27 cellular contexts compared by ENCODE assay signal in genomic region chr19:966481-967088, GRCh38. TPM values are rescaled to one million over a fixed set of nuclear protein-coding genes. Genes with fewer than 3 reads are reported as not detected.
DNase-seq lines count a peak whose midpoint lies in the region; ATAC-seq and TF ChIP-seq lines count a peak whose summit lies in the region.
"Had no signal": no experiment of that assay in that cellular context is flagged by ENCODE, and none has a peak within 500 bp of the region (broad histone marks: within the 10 kb centered on the region; RNA-seq: fewer than 3 reads in every experiment).

No MANE protein-coding gene starts in this region.

- H3K4me3 Mint-ChIP-seq in WTC11 (no peak overlapping the region), HFFc6 (no peak overlapping the region)
- H3K4me3 Mint-ChIP-seq: CD8-positive, alpha-beta T cell; GM23338; IgD-negative memory B cell had no signal

- H3K27ac ChIP-seq in neuronal stem cell (replicated peaks; ENCODE audit: low read length) (no peak overlapping the region), prostate gland (no peak overlapping the region)
- H3K27ac ChIP-seq: A549, C4-2B had no signal

- H4K8ac ChIP-seq in neuronal stem cell (ENCODE audit: low read depth, low read length): no peak overlapping the region

- H3K4ac ChIP-seq in neuronal stem cell (ENCODE audit: low read length): no peak overlapping the region

- H3K4me1 ChIP-seq in BE2C: no peaks in the 10 kb centered on the region
- H3K4me1 ChIP-seq in neuronal stem cell (ENCODE audit: control insufficient read depth in 2 of 2, insufficient read depth in 1 of 2, low read depth in 1 of 2, low read length in 2 of 2): no peaks in the 10 kb centered on the region
- no peaks in the 10 kb centered on the region for H3K4me1 ChIP-seq in prostate gland (replicated peaks)
- H3K4me1 ChIP-seq: HAP-1 had no signal

- no peak overlapping the region for H2AFZ ChIP-seq in neuronal stem cell (ENCODE audit: low read length)
- H2AFZ ChIP-seq: GM23338 had no signal

- H3K79me1 ChIP-seq in neuronal stem cell (ENCODE audit: low read depth, low read length): peaks cover 6% of the 10 kb centered on the region

- no peak for ATAC-seq in WTC11
- ATAC-seq: A549; CD8-positive, alpha-beta T cell; GM23338; PC-3; SK-N-SH treated with all-trans-retinoic acid at 6 μM for 48 hours had no signal

- H3K27ac Mint-ChIP-seq in WTC11: no peak overlapping the region
- no peak overlapping the region for H3K27ac Mint-ChIP-seq in HFFc6
- H3K27ac Mint-ChIP-seq: CD8-positive, alpha-beta T cell; GM23338; IgD-negative memory B cell had no signal

- H3K14ac ChIP-seq in neuronal stem cell (ENCODE audit: low read length): no peak overlapping the region

- H3K9me3 ChIP-seq in BE2C (peaks cover 5% of the 10 kb centered on the region; the same call in 1 of the 2 replicates), neuronal stem cell (replicated peaks in 1 of 2; ENCODE audit: control insufficient read depth in 2 of 2, insufficient read depth in 1 of 2, low read depth in 1 of 2, low read length in 2 of 2) (peaks cover 24 to 47% of the 10 kb centered on the region in 2 donors), prostate gland (no peaks in the 10 kb centered on the region)

- H3K4me2 ChIP-seq in neuronal stem cell (ENCODE audit: insufficient read depth, low read length, poor library complexity, severe bottlenecking): no peak overlapping the region
- H3K4me2 ChIP-seq: A549, GM23338 had no signal

- no CpG with 5 or more reads among the region's 17 CpGs for WGBS in neuronal stem cell (ENCODE audit: extremely low coverage in 2 of 2, insufficient read length in 2 of 2, insufficient replicate concordance in 1 of 2), 2 donors
- 89% methylated on average over 17 of the region's 17 CpGs for WGBS in prostate gland

- H2BK12ac ChIP-seq in neuronal stem cell (ENCODE audit: low read length): no peak overlapping the region

- H3K36me3 ChIP-seq in BE2C: peaks cover 55% of the 10 kb centered on the region
- peaks cover 57 to 91% of the 10 kb centered on the region in 2 donors for H3K36me3 ChIP-seq in neuronal stem cell (replicated peaks in 1 of 2; ENCODE audit: control insufficient read depth in 2 of 2, insufficient read depth in 2 of 2, low read length in 2 of 2)
- no peaks in the 10 kb centered on the region for H3K36me3 ChIP-seq in prostate gland

- POLR2A ChIA-PET in WTC11 (lab: Charles Lee): no interaction called here

- no peak overlapping the region for H3K4me3 ChIP-seq in BE2C (ENCODE audit: low read depth, low read length)
- peak overlapping the region in 1 of 2 donors; percentile 20 for H3K4me3 ChIP-seq in neuronal stem cell (ENCODE audit: low read length in 2 of 2)
- H3K4me3 ChIP-seq in prostate gland: no peak overlapping the region
- H3K4me3 ChIP-seq: A549, GM23338, HAP-1 had no signal

- intact Hi-C loops in prostate gland (cut with DNase I): no loop called here

- peaks cover 75% of the 10 kb centered on the region for H3K36me3 Mint-ChIP-seq in WTC11
- peaks cover 51% of the 10 kb centered on the region for H3K36me3 Mint-ChIP-seq in HFFc6 (ENCODE audit: low read depth)

- peaks cover 23% of the 10 kb centered on the region for H3K9me3 Mint-ChIP-seq in WTC11
- peaks cover 11% of the 10 kb centered on the region for H3K9me3 Mint-ChIP-seq in HFFc6
- H3K9me3 Mint-ChIP-seq: IgD-negative memory B cell had no signal

- no peak overlapping the region for H2BK15ac ChIP-seq in neuronal stem cell (ENCODE audit: low read length)

- H2BK5ac ChIP-seq in neuronal stem cell (ENCODE audit: low read length): no peak overlapping the region

- no peak overlapping the region for H3K9ac ChIP-seq in neuronal stem cell (ENCODE audit: low read depth, low read length, poor library complexity)

- peak overlapping the region; percentile 13 for H3K18ac ChIP-seq in neuronal stem cell (ENCODE audit: low read length)

- no peak for TF ChIP-seq POLR2A in prostate gland (IDR thresholded peaks at IDR 0.05)

- peak; percentile 8 for DNase-seq in BE2C
- peak; percentile 29 for DNase-seq in COLO668 (lab: John Stamatoyannopoulos, UW; ENCODE audit: unreplicated experiment)
- no peak for DNase-seq in WTC11 (ENCODE audit: low spot score)
- no peak for DNase-seq in neuronal stem cell (ENCODE audit: low spot score)
- DNase-seq in activated T-cell treated with anti-CD3 and anti-CD28 coated beads, Interleukin-2, amount 50 U/mL, for 48 hours: no peak
- DNase-seq in HFFc6: no peak
- no peak for DNase-seq in prostate gland (ENCODE audit: low spot score)
- DNase-seq: AML-193; CD8-positive, alpha-beta T cell; DMS153; NCI-H1092 treated with DMSO at 0.1 percent for 48 hours; NCI-H1436; NCI-H187; NCI-H2081 treated with DMSO at 0.1 percent for 48 hours; NCI-H2171 treated with DMSO at 0.1 percent for 48 hours; NCI-H345; NCI-H524; NCI-H748 treated with DMSO at 0.1 percent for 48 hours; NK-92 treated with Interleukin-12 subunit alpha and Interleukin-12 subunit beta, amount 100 ng/mL, for 24 hours; PC-3 had no signal

- no peak overlapping the region for H4K91ac ChIP-seq in neuronal stem cell (ENCODE audit: low read depth, low read length, poor library complexity)

- H2BK120ac ChIP-seq in neuronal stem cell (ENCODE audit: low read depth, low read length): no peak overlapping the region

- H3K27me3 Mint-ChIP-seq in WTC11 (ENCODE audit: low read depth) (no peaks in the 10 kb centered on the region), HFFc6 (ENCODE audit: insufficient read depth) (no peaks in the 10 kb centered on the region; the same call in none of the 2 replicates)
- H3K27me3 Mint-ChIP-seq: IgD-negative memory B cell had no signal

- CTCF ChIA-PET in WTC11 (lab: Charles Lee): interaction anchor here (0.7 kb wide), 1 partner anchor 73 kb away, joined by 3 read pairs; the partner anchor contains the start of gene ABCA7

- H3K27me3 ChIP-seq in BE2C: no peaks in the 10 kb centered on the region
- peaks cover 0 to 2% (median 0%) of the 10 kb centered on the region in 3 experiments for H3K27me3 ChIP-seq in neuronal stem cell (ENCODE audit: control insufficient read depth in 3 of 3, insufficient read depth in 3 of 3, low read depth in 1 of 3, low read length in 3 of 3)
- no peaks in the 10 kb centered on the region for H3K27me3 ChIP-seq in prostate gland (replicated peaks; ENCODE audit: insufficient read depth)

- H3K4me1 Mint-ChIP-seq in WTC11 (peaks cover 6% of the 10 kb centered on the region), HFFc6 (ENCODE audit: low read depth) (peaks cover 8% of the 10 kb centered on the region)

- H3K23ac ChIP-seq in neuronal stem cell (ENCODE audit: low read depth, low read length, poor library complexity): no peak overlapping the region

- no peak for TF ChIP-seq CTCF in BE2C (IDR thresholded peaks at IDR 0.05; ENCODE audit: low read depth, low read length)
- no peak for TF ChIP-seq CTCF in WTC11 (IDR thresholded peaks at IDR 0.05)
- no peak for TF ChIP-seq CTCF in HFFc6 (IDR thresholded peaks at IDR 0.05)
- TF ChIP-seq CTCF in prostate gland (IDR thresholded peaks at IDR 0.05): no peak

- H2AK5ac ChIP-seq in neuronal stem cell (ENCODE audit: low read depth, low read length): no peak overlapping the region

RNA-seq across cellular contexts. Expression of gene WDR18, which starts 17.6 kb away (rescaled TPM):
- 247 TPM for polyA plus RNA-seq in BE2C (2012; ENCODE audit: insufficient read depth, insufficient read length, low read depth)
- total RNA-seq in WTC11 (2021) (140 to 147 TPM (median 146 TPM) in 3 replicates), prostate gland (10 to 100 TPM; 35.0 to 94.8 TPM)
- polyA plus RNA-seq in neuronal stem cell (2013, experiment 1 of 2): 42.0 TPM
- 41.4 TPM for polyA plus RNA-seq in neuronal stem cell (2013, experiment 2 of 2)
- 10 to 100 TPM; 47.5 to 55.8 (median 51.3) TPM for total RNA-seq in HFFc6 (2021; fragmentation: NEBNext Ultra II Directional; extraction: Animal tissue kit (Norgen Biotek cat#: 25700))

RNA-seq across cellular contexts. Expression of gene GRIN3B, which starts 33.6 kb away (rescaled TPM):
- polyA plus RNA-seq in BE2C (2012; ENCODE audit: insufficient read depth, insufficient read length, low read depth): 0.26 TPM
- total RNA-seq in WTC11 (2021) (1.9 to 2.5 TPM (median 2.4 TPM) in 3 replicates), prostate gland (under 1 TPM in 1 of 2 donors, not detected in 1; 0.34 TPM)
- 4.2 TPM for polyA plus RNA-seq in neuronal stem cell (2013, experiment 1 of 2)
- polyA plus RNA-seq in neuronal stem cell (2013, experiment 2 of 2): 3.9 TPM
- under 1 TPM; 0.34 to 0.66 (median 0.41) TPM for total RNA-seq in HFFc6 (2021; fragmentation: NEBNext Ultra II Directional; extraction: Animal tissue kit (Norgen Biotek cat#: 25700))
- total RNA-seq: Daoy had no signal
- polyA plus RNA-seq: IgD-negative memory B cell had no signal

RNA-seq across cellular contexts. Expression of gene ARID3A, which starts 40.8 kb away (rescaled TPM):
- 23.2 TPM for polyA plus RNA-seq in BE2C (2012; ENCODE audit: insufficient read depth, insufficient read length, low read depth)
- total RNA-seq in WTC11 (2021) (102 to 116 TPM (median 113 TPM) in 3 replicates), prostate gland (10 to 100 TPM in 1 of 2 donors, 1 to 10 TPM in 1; 3.8 to 18.7 TPM)
- 61.6 TPM for polyA plus RNA-seq in neuronal stem cell (2013, experiment 1 of 2)
- polyA plus RNA-seq in neuronal stem cell (2013, experiment 2 of 2): 65.4 TPM
- 10 to 100 TPM; 35.1 to 44.2 (median 38.4) TPM for total RNA-seq in HFFc6 (2021; fragmentation: NEBNext Ultra II Directional; extraction: Animal tissue kit (Norgen Biotek cat#: 25700))

RNA-seq across cellular contexts. Expression of gene KISS1R, which starts 49.5 kb away (rescaled TPM):
- polyA plus RNA-seq in BE2C (2012; ENCODE audit: insufficient read depth, insufficient read length, low read depth): not detected
- total RNA-seq in WTC11 (2021): 2.9 to 4.4 TPM (median 3.6 TPM) in 3 replicates
- 0.29 TPM for polyA plus RNA-seq in neuronal stem cell (2013, experiment 1 of 2)
- 0.39 TPM for polyA plus RNA-seq in neuronal stem cell (2013, experiment 2 of 2)
- total RNA-seq in HFFc6 (2021; fragmentation: NEBNext Ultra II Directional; extraction: Animal tissue kit (Norgen Biotek cat#: 25700)): not detected
- not detected for total RNA-seq in prostate gland
- total RNA-seq: Daoy had no signal

RNA-seq across cellular contexts. Expression of gene R3HDM4, which starts 53.6 kb away (rescaled TPM):
- 74.8 TPM for polyA plus RNA-seq in BE2C (2012; ENCODE audit: insufficient read depth, insufficient read length, low read depth)
- total RNA-seq in WTC11 (2021) (85.5 to 99.5 TPM (median 88.3 TPM) in 3 replicates), prostate gland (10 to 100 TPM; 36.9 to 58.7 TPM)
- 52.8 TPM for polyA plus RNA-seq in neuronal stem cell (2013, experiment 1 of 2)
- 52.4 TPM for polyA plus RNA-seq in neuronal stem cell (2013, experiment 2 of 2)
- 10 to 100 TPM; 41.9 to 53.4 (median 45.9) TPM for total RNA-seq in HFFc6 (2021; fragmentation: NEBNext Ultra II Directional; extraction: Animal tissue kit (Norgen Biotek cat#: 25700))

Comparison
In these comparisons a context has a peak if more than half of its experiments do, and no peak if none do; other contexts are left out.
1. DNase-seq: peak in BE2C (single experiment) and COLO668 (single experiment); none in WTC11 (single experiment), neuronal stem cell (single experiment), activated T-cell treated with anti-CD3 and anti-CD28 coated beads, Interleukin-2, amount 50 U/mL, for 48 hours (0 of 2), HFFc6 (single experiment) and prostate gland (single experiment).